8 cellular contexts compared by ENCODE assay signal in the genomic region with DNA sequence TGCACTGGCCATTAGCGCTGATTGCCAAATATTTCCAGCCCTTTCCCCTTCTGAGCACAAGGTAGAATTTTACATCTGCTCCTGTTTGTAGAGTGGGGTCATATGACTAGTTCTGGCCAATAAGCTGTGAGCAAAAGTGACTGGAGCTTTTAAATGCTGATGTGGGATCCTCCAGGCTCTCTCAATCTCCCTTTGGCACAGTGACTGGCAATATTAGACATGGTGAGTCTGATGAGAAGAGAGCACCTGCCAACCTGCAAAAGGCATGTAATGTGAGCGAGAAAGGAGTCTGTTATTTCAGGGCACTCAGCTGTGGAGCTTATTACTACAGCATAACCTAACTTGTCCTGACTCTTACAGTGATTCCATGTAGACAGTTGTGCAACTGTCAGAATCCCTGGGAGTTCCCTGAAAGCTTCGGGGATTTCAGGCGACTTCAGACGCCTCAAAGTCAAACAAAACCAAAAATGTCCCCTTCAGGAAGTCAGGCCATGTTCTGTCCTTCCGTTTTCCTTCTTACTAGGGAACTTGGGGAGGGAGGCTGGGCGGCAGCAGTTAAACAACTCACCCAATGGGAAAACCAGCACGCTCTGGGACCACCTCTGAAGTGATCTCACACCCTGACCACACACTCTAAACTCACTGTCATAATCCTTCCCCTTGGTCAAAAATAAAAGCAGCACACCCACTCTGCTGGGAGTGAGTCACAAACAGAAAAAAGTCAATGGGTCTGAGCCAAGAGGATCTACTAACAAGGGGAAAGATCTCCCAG. TPM values are rescaled to one million over a fixed set of nuclear protein-coding genes. Genes with fewer than 3 reads are reported as not detected.
DNase-seq lines count a peak whose midpoint lies in the region; ATAC-seq lines count a peak whose summit lies in the region.

No MANE protein-coding gene starts in this region.

- peak; percentile 61 for ATAC-seq in GM21717 (IDR thresholded peaks at IDR 0.05; ENCODE audit: unreplicated experiment)

- H3K36me3 ChIP-seq in thymus (ENCODE audit: control insufficient read depth, insufficient read depth) = peaks cover 4% of the 10 kb centered on the region

- DNase-seq in GM03348 (ENCODE audit: low spot score) (peak; percentile 84), M059J (ENCODE audit: low read depth) (peak; percentile 100), iris pigment epithelial cell (ENCODE audit: low read depth) (peak; percentile 99), NCI-H2107 treated with DMSO at 0.1 percent for 48 hours (lab: John Stamatoyannopoulos, UW; ENCODE audit: unreplicated experiment) (no peak), NCI-H2107 (lab: John Stamatoyannopoulos, UW) (no peak)
- DNase-seq in activated T-helper 1 cell treated with anti-CD3 and anti-CD28 coated beads, Interleukin-12 subunit alpha, Interleukin-12 subunit beta, Interleukin-2, Interleukin-4 antibody, amounts not matched to agents 30 ng/mL and 10 ng/mL and 1 ng/mL, durations not matched to agents 14 hours and 24 hours and 36 hours (ENCODE audit: low spot score) = peak; percentile 11

- H3K36me3 Mint-ChIP-seq in activated T-helper 1 cell treated with anti-CD3 and anti-CD28 coated beads, Interleukin-12 subunit alpha, Interleukin-12 subunit beta, Interleukin-2, Interleukin-4 antibody, amounts not matched to agents 30 ng/mL and 10 ng/mL and 1 ng/mL, durations not matched to agents 14 hours and 24 hours and 36 hours (ENCODE audit: low read depth) = peaks cover 10% of the 10 kb centered on the region

- peak overlapping the region; percentile 65 for H3K27ac Mint-ChIP-seq in activated T-helper 1 cell treated with anti-CD3 and anti-CD28 coated beads, Interleukin-12 subunit alpha, Interleukin-12 subunit beta, Interleukin-2, Interleukin-4 antibody, amounts not matched to agents 30 ng/mL and 10 ng/mL and 1 ng/mL, durations not matched to agents 14 hours and 24 hours and 36 hours

- peaks cover 8% of the 10 kb centered on the region for H3K27me3 Mint-ChIP-seq in activated T-helper 1 cell treated with anti-CD3 and anti-CD28 coated beads, Interleukin-12 subunit alpha, Interleukin-12 subunit beta, Interleukin-2, Interleukin-4 antibody, amounts not matched to agents 30 ng/mL and 10 ng/mL and 1 ng/mL, durations not matched to agents 14 hours and 24 hours and 36 hours (ENCODE audit: insufficient read depth)

- peak overlapping the region; percentile 38 for H3K27ac ChIP-seq in thymus (ENCODE audit: low read depth)

- H3K27me3 ChIP-seq in thymus (ENCODE audit: control insufficient read depth, insufficient read depth) = peaks cover 32% of the 10 kb centered on the region

- peaks cover 11% of the 10 kb centered on the region for H3K4me1 ChIP-seq in thymus (ENCODE audit: control insufficient read depth, insufficient read depth, low read length)

- H3K9me3 Mint-ChIP-seq in activated T-helper 1 cell treated with anti-CD3 and anti-CD28 coated beads, Interleukin-12 subunit alpha, Interleukin-12 subunit beta, Interleukin-2, Interleukin-4 antibody, amounts not matched to agents 30 ng/mL and 10 ng/mL and 1 ng/mL, durations not matched to agents 14 hours and 24 hours and 36 hours = no peaks in the 10 kb centered on the region

- peak overlapping the region; percentile 6 for H3K4me3 Mint-ChIP-seq in activated T-helper 1 cell treated with anti-CD3 and anti-CD28 coated beads, Interleukin-12 subunit alpha, Interleukin-12 subunit beta, Interleukin-2, Interleukin-4 antibody, amounts not matched to agents 30 ng/mL and 10 ng/mL and 1 ng/mL, durations not matched to agents 14 hours and 24 hours and 36 hours

- H3K9me3 ChIP-seq in thymus (ENCODE audit: control insufficient read depth) = no peaks in the 10 kb centered on the region

- no peak overlapping the region for H3K4me3 ChIP-seq in thymus (ENCODE audit: low read length)

- intact Hi-C loops in activated T-helper 1 cell treated with anti-CD3 and anti-CD28 coated beads, Interleukin-12 subunit alpha, Interleukin-12 subunit beta, Interleukin-2, Interleukin-4 antibody, amounts not matched to agents 30 ng/mL and 10 ng/mL and 1 ng/mL, durations not matched to agents 14 hours and 24 hours and 36 hours (cut with micrococcal nuclease) = loop anchor here (1.0 to 10.0 kb wide), 6 partner anchors 27 to 401 kb away; a partner anchor contains a TSS

- H3K4me1 Mint-ChIP-seq in activated T-helper 1 cell treated with anti-CD3 and anti-CD28 coated beads, Interleukin-12 subunit alpha, Interleukin-12 subunit beta, Interleukin-2, Interleukin-4 antibody, amounts not matched to agents 30 ng/mL and 10 ng/mL and 1 ng/mL, durations not matched to agents 14 hours and 24 hours and 36 hours (ENCODE audit: low read depth) = peaks cover 43% of the 10 kb centered on the region

- 72% methylated on average over 8 of the region's 8 CpGs for WGBS in thymus

RNA-seq across cellular contexts. Expression of a gene that starts 3.6 kb away (rescaled TPM):
- total RNA-seq in M059J (2014; rRNA removed; shearing (Covaris generic)) = 1.6 and 4.1 TPM in 2 replicates
- 220 and 221 TPM in 2 replicates for total RNA-seq in activated T-helper 1 cell treated with anti-CD3 and anti-CD28 coated beads, Interleukin-12 subunit alpha, Interleukin-12 subunit beta, Interleukin-2, Interleukin-4 antibody, amounts not matched to agents 30 ng/mL and 10 ng/mL and 1 ng/mL, durations not matched to agents 14 hours and 24 hours and 36 hours
- polyA plus RNA-seq in thymus = 54.3 TPM

RNA-seq across cellular contexts. Expression of a gene that starts 33.5 kb away (rescaled TPM):
- 7.6 and 12.2 TPM in 2 replicates for total RNA-seq in M059J (2014; rRNA removed; shearing (Covaris generic))
- 59.8 and 64.9 TPM in 2 replicates for total RNA-seq in activated T-helper 1 cell treated with anti-CD3 and anti-CD28 coated beads, Interleukin-12 subunit alpha, Interleukin-12 subunit beta, Interleukin-2, Interleukin-4 antibody, amounts not matched to agents 30 ng/mL and 10 ng/mL and 1 ng/mL, durations not matched to agents 14 hours and 24 hours and 36 hours
- polyA plus RNA-seq in thymus = 17.1 TPM

Comparison
In these comparisons a context has a peak if more than half of its experiments do, and no peak if none do; other contexts are left out.
1. DNase-seq: peak in GM03348 (single experiment), M059J (single experiment), activated T-helper 1 cell treated with anti-CD3 and anti-CD28 coated beads, Interleukin-12 subunit alpha, Interleukin-12 subunit beta, Interleukin-2, Interleukin-4 antibody, amounts not matched to agents 30 ng/mL and 10 ng/mL and 1 ng/mL, durations not matched to agents 14 hours and 24 hours and 36 hours (single experiment) and iris pigment epithelial cell (single experiment); none in NCI-H2107 treated with DMSO at 0.1 percent for 48 hours (single experiment) and NCI-H2107 (single experiment).
2. RNA of a gene that starts 3.6 kb away (total RNA-seq): 220 to 221 TPM in activated T-helper 1 cell treated with anti-CD3 and anti-CD28 coated beads, Interleukin-12 subunit alpha, Interleukin-12 subunit beta, Interleukin-2, Interleukin-4 antibody, amounts not matched to agents 30 ng/mL and 10 ng/mL and 1 ng/mL, durations not matched to agents 14 hours and 24 hours and 36 hours; 1.6 to 4.1 TPM in M059J; every median in the first group is over 10 times any median in the second.